1 cellular context compared by ENCODE assay signal in the genomic region with DNA sequence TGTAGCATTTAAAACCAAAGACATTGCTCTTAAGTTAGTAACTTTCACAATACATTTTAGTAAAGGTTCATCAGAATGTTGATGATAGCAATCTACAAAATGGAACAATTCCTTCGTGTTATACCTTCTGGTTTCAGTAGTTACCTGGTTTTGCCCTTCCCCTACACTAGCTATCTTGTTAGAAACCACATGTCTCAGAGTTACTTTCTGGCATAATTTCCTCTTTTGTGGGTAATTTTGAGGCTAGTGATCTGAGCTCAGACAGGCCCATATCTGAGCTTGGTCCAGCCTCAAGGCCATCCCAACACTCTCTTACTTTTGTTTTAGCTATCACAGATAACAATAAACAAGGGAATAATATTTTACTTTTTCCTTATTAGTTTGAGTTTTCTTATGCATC.
TF ChIP-seq lines count a peak whose summit lies in the region.

No MANE protein-coding gene starts in this region.

TF ChIP-seq in GM12878, 131 proteins besides CTCF, POLR2A, EP300 and RAD21 (continued from another document):
- TF ChIP-seq, protein P1, sequence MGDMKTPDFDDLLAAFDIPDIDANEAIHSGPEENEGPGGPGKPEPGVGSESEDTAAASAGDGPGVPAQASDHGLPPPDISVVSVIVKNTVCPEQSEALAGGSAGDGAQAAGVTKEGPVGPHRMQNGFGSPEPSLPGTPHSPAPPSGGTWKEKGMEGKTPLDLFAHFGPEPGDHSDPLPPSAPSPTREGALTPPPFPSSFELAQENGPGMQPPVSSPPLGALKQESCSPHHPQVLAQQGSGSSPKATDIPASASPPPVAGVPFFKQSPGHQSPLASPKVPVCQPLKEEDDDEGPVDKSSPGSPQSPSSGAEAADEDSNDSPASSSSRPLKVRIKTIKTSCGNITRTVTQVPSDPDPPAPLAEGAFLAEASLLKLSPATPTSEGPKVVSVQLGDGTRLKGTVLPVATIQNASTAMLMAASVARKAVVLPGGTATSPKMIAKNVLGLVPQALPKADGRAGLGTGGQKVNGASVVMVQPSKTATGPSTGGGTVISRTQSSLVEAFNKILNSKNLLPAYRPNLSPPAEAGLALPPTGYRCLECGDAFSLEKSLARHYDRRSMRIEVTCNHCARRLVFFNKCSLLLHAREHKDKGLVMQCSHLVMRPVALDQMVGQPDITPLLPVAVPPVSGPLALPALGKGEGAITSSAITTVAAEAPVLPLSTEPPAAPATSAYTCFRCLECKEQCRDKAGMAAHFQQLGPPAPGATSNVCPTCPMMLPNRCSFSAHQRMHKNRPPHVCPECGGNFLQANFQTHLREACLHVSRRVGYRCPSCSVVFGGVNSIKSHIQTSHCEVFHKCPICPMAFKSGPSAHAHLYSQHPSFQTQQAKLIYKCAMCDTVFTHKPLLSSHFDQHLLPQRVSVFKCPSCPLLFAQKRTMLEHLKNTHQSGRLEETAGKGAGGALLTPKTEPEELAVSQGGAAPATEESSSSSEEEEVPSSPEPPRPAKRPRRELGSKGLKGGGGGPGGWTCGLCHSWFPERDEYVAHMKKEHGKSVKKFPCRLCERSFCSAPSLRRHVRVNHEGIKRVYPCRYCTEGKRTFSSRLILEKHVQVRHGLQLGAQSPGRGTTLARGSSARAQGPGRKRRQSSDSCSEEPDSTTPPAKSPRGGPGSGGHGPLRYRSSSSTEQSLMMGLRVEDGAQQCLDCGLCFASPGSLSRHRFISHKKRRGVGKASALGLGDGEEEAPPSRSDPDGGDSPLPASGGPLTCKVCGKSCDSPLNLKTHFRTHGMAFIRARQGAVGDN (IDR thresholded peaks at IDR 0.05), result 0 out of 2 replicates have a peak, but pooled peaks have one; percentile 16
- TF ChIP-seq EED (IDR thresholded peaks at IDR 0.05; ENCODE audit: low read depth) (no peak), STAT3 (IDR thresholded peaks at IDR 0.05; ENCODE audit: low read depth, low read length) (no peak), FOS (IDR thresholded peaks at IDR 0.05; ENCODE audit: borderline replicate concordance, extremely low read depth, insufficient read length) (no peak), RUNX3 (IDR thresholded peaks at IDR 0.05; ENCODE audit: low read length) (peak; percentile 67), IKZF2 (IDR thresholded peaks at IDR 0.05) (peak in 1 of 2 experiments; percentile 12; a peak in 1 of 4 replicates)
- TF ChIP-seq, protein P2, sequence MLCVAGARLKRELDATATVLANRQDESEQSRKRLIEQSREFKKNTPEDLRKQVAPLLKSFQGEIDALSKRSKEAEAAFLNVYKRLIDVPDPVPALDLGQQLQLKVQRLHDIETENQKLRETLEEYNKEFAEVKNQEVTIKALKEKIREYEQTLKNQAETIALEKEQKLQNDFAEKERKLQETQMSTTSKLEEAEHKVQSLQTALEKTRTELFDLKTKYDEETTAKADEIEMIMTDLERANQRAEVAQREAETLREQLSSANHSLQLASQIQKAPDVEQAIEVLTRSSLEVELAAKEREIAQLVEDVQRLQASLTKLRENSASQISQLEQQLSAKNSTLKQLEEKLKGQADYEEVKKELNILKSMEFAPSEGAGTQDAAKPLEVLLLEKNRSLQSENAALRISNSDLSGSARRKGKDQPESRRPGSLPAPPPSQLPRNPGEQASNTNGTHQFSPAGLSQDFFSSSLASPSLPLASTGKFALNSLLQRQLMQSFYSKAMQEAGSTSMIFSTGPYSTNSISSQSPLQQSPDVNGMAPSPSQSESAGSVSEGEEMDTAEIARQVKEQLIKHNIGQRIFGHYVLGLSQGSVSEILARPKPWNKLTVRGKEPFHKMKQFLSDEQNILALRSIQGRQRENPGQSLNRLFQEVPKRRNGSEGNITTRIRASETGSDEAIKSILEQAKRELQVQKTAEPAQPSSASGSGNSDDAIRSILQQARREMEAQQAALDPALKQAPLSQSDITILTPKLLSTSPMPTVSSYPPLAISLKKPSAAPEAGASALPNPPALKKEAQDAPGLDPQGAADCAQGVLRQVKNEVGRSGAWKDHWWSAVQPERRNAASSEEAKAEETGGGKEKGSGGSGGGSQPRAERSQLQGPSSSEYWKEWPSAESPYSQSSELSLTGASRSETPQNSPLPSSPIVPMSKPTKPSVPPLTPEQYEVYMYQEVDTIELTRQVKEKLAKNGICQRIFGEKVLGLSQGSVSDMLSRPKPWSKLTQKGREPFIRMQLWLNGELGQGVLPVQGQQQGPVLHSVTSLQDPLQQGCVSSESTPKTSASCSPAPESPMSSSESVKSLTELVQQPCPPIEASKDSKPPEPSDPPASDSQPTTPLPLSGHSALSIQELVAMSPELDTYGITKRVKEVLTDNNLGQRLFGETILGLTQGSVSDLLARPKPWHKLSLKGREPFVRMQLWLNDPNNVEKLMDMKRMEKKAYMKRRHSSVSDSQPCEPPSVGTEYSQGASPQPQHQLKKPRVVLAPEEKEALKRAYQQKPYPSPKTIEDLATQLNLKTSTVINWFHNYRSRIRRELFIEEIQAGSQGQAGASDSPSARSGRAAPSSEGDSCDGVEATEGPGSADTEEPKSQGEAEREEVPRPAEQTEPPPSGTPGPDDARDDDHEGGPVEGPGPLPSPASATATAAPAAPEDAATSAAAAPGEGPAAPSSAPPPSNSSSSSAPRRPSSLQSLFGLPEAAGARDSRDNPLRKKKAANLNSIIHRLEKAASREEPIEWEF (IDR thresholded peaks at IDR 0.05; ENCODE audit: insufficient replicate concordance, low read depth, low read length), result no peak
- TF ChIP-seq, protein P3, sequence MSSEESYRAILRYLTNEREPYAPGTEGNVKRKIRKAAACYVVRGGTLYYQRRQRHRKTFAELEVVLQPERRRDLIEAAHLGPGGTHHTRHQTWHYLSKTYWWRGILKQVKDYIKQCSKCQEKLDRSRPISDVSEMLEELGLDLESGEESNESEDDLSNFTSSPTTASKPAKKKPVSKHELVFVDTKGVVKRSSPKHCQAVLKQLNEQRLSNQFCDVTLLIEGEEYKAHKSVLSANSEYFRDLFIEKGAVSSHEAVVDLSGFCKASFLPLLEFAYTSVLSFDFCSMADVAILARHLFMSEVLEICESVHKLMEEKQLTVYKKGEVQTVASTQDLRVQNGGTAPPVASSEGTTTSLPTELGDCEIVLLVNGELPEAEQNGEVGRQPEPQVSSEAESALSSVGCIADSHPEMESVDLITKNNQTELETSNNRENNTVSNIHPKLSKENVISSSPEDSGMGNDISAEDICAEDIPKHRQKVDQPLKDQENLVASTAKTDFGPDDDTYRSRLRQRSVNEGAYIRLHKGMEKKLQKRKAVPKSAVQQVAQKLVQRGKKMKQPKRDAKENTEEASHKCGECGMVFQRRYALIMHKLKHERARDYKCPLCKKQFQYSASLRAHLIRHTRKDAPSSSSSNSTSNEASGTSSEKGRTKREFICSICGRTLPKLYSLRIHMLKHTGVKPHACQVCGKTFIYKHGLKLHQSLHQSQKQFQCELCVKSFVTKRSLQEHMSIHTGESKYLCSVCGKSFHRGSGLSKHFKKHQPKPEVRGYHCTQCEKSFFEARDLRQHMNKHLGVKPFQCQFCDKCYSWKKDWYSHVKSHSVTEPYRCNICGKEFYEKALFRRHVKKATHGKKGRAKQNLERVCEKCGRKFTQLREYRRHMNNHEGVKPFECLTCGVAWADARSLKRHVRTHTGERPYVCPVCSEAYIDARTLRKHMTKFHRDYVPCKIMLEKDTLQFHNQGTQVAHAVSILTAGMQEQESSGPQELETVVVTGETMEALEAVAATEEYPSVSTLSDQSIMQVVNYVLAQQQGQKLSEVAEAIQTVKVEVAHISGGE (CRISPR knock-in tag; IDR thresholded peaks at IDR 0.05), result no peak
